ENCODE assay signal across 11 cellular contexts in genomic region chr15:30985081-30985531, GRCh38. TPM values are rescaled to one million over a fixed set of nuclear protein-coding genes. Genes with fewer than 3 reads are reported as not detected.
DNase-seq lines count a peak whose midpoint lies in the region; ATAC-seq, FAIRE-seq and TF ChIP-seq lines count a peak whose summit lies in the region.
"Had no signal": no experiment of that assay in that cellular context is flagged by ENCODE, and none has a peak within 500 bp of the region (broad histone marks: within the 10 kb centered on the region; RNA-seq: fewer than 3 reads in every experiment).

No MANE protein-coding gene starts in this region.

- peak; percentile 50 for ATAC-seq in mucosa of descending colon
- no peak for ATAC-seq in GM19455 (IDR thresholded peaks at IDR 0.05; ENCODE audit: unreplicated experiment)

- no peak for TF ChIP-seq POLR2A in H54 (IDR thresholded peaks at IDR 0.05; ENCODE audit: low read depth, low read length)

- H3K9me3 ChIP-seq in A673 (ENCODE audit: low read depth, low read length, poor library complexity, severe bottlenecking) = no peaks in the 10 kb centered on the region
- no peaks in the 10 kb centered on the region for H3K9me3 ChIP-seq in mucosa of descending colon

- H3K4me1 ChIP-seq in A673 (ENCODE audit: insufficient read depth, low read length, poor library complexity, severe bottlenecking) (peaks cover 13% of the 10 kb centered on the region), mucosa of descending colon (ENCODE audit: low read depth) (peaks cover 39% of the 10 kb centered on the region)

- CTCF ChIA-PET in A673 (lab: Charles Lee) = no interaction called here

- TF ChIP-seq CTCF in A673 (conservative IDR thresholded peaks at IDR 0.05; ENCODE audit: low read depth, low read length) (no peak), mucosa of descending colon (IDR thresholded peaks at IDR 0.05) (no peak)

- H3K27me3 ChIP-seq in A673 (replicated peaks; ENCODE audit: insufficient read depth, low read depth, low read length, poor library complexity) = no peaks in the 10 kb centered on the region

- H3K36me3 ChIP-seq in A673 (ENCODE audit: insufficient read depth, low read length, poor library complexity, severe bottlenecking) (no peaks in the 10 kb centered on the region), mucosa of descending colon (ENCODE audit: low read depth) (no peaks in the 10 kb centered on the region)

- FAIRE-seq in H54 (lab: Jason Lieb, UNC) = peak; percentile 45

- intact Hi-C loops in A673 (cut with micrococcal nuclease; ENCODE audit: unreplicated experiment) = loop anchor here (10.0 kb wide), 1 partner anchor 140 kb away; no protein-coding TSS in a partner anchor
- intact Hi-C loops in mucosa of descending colon (cut with DNase I, micrococcal nuclease) = no loop called here

- H3K4me3 ChIP-seq in A673 (ENCODE audit: low read depth, low read length, poor library complexity, severe bottlenecking) (no peak overlapping the region), mucosa of descending colon (no peak overlapping the region)

- POLR2A ChIA-PET in A673 (lab: Charles Lee; ENCODE audit: low non-redundant PET) = interaction anchor here (0.6 kb wide), 1 partner anchor 836 kb away, joined by 15 read pairs; no protein-coding TSS in a partner anchor

- H3K27ac ChIP-seq in A673 (ENCODE audit: low read depth, low read length, poor library complexity, severe bottlenecking) = no peak overlapping the region
- H3K27ac ChIP-seq in cingulate gyrus (ENCODE audit: low read depth, low read length) = peak overlapping the region; percentile 92

- DNase-seq in A673 (ENCODE audit: low spot score) (peak; percentile 27), H54 (ENCODE audit: insufficient read length, low spot score) (no peak), mucosa of descending colon (peak in 1 of 3 donors; percentile 42), T-helper 9 cell (no peak), COLO829 (ENCODE audit: low spot score) (no peak), GDM1 (lab: John Stamatoyannopoulos, UW) (no peak)
- DNase-seq: activated T-cell treated with anti-CD3 and anti-CD28 coated beads, Interleukin-2, amount 50 U/mL, for 1 hour; Karpas-422; SHP77 treated with DMSO at 0.1 percent for 48 hours had no signal

- BruUV-seq in A673 (replicated peaks; lab: Mats Ljungman, UMichigan) = no TSS peak

RNA-seq across cellular contexts. Expression of gene MTMR10, which starts 6.3 kb away (rescaled TPM):
- 15.8 and 16.0 TPM in 2 replicates for total RNA-seq in A673 (2021)
- 10 to 100 TPM; 34.4 to 42.0 (median 37.5) TPM for total RNA-seq in mucosa of descending colon
